ENCODE assay signal across 13 cellular contexts in the genomic region with DNA sequence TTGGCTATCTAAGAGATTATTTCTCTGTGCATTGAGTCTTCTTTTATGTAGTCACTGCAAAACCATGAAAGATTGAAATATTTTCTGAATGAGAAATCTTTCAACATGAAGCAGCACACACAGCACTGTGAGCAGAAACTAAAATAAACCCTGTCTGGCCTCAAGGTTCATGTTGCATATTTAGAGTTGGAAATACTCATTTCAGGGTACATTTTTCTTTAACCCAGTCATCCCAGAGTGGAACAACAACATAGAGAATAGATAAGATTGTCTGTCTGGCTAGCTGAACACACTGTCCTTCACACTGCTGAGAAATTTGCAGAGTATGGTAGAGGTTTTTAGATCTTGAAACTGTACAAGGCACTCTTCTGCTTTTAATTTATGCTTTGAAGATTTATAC. TPM values are rescaled to one million over a fixed set of nuclear protein-coding genes. Genes with fewer than 3 reads are reported as not detected.
DNase-seq lines count a peak whose midpoint lies in the region; ATAC-seq and TF ChIP-seq lines count a peak whose summit lies in the region.
"Had no signal": no experiment of that assay in that cellular context is flagged by ENCODE, and none has a peak within 500 bp of the region (broad histone marks: within the 10 kb centered on the region; RNA-seq: fewer than 3 reads in every experiment).

No MANE protein-coding gene starts in this region.

- peaks cover 29% of the 10 kb centered on the region for H3K4me1 ChIP-seq in osteoblast (ENCODE audit: insufficient read depth, low read length)

- H3K4me1 Mint-ChIP-seq in type B pancreatic cell (ENCODE audit: unreplicated experiment) = peaks cover 16% of the 10 kb centered on the region

- in situ Hi-C loops in Caki2 (cut with HindIII; ENCODE audit: low pct_unique_long_range_greater_than_20kb, low sequenced_read_pairs) = loop anchor here (25.0 kb wide), 1 partner anchor 452 kb away; no protein-coding TSS in a partner anchor

- peak overlapping the region; percentile 58 for H3K4me2 ChIP-seq in osteoblast (ENCODE audit: insufficient read depth, low read length)

- H3K27ac ChIP-seq in osteoblast (ENCODE audit: low read depth, low read length) = peak overlapping the region; percentile 88

- ATAC-seq in GM19023 (IDR thresholded peaks at IDR 0.05; ENCODE audit: unreplicated experiment) (no peak), GM18520 (IDR thresholded peaks at IDR 0.05; ENCODE audit: unreplicated experiment) (no peak), HG02588 (IDR thresholded peaks at IDR 0.05; ENCODE audit: unreplicated experiment) (no peak)
- ATAC-seq: mucosa of descending colon; stimulated activated naive CD8-positive, alpha-beta T cell treated with anti-CD3 and anti-CD28 coated beads, Interleukin-15, Interleukin-2, amounts not matched to agents 100 U/mL and 50 U/mL, for 24 hours had no signal

- peak; percentile 36 for DNase-seq in Caki2 (ENCODE audit: low read depth)
- peak; percentile 99 for DNase-seq in amniotic epithelial cell (ENCODE audit: low read depth)
- DNase-seq in foreskin melanocyte = peak; percentile 75
- DNase-seq in osteoblast (ENCODE audit: insufficient read length, low spot score, missing footprints) = peak; percentile 47
- DNase-seq in type B pancreatic cell (ENCODE audit: extremely low spot score, unreplicated experiment) = no peak
- DNase-seq: activated gamma-delta T cell treated with Interleukin-2 at 50 U/mL for 16 hours; Caco-2; mucosa of descending colon; stimulated activated CD4-positive, alpha-beta T cell treated with anti-CD3 and anti-CD28 coated beads, Interleukin-15, amount 100 ng/mL, for 24 hours; stimulated activated naive CD8-positive, alpha-beta T cell treated with anti-CD3 and anti-CD28 coated beads, Interleukin-15, Interleukin-2, amounts not matched to agents 100 U/mL and 50 U/mL, for 24 hours had no signal

- TF ChIP-seq CTCF in osteoblast (IDR thresholded peaks at IDR 0.05; ENCODE audit: extremely low read depth, low read depth, low read length) = no peak
- TF ChIP-seq CTCF in type B pancreatic cell (conservative IDR thresholded peaks at IDR 0.05) = no peak

- H3K9me3 Mint-ChIP-seq in type B pancreatic cell = peaks cover 6% of the 10 kb centered on the region

- no peaks in the 10 kb centered on the region for H3K27me3 Mint-ChIP-seq in type B pancreatic cell

- H3K79me2 ChIP-seq in osteoblast (ENCODE audit: insufficient read depth, low read length) = no peaks in the 10 kb centered on the region

- H2AFZ ChIP-seq in osteoblast (ENCODE audit: low read length) = no peak overlapping the region

- H3K4me3 Mint-ChIP-seq in type B pancreatic cell = no peak overlapping the region

- H3K27ac Mint-ChIP-seq in type B pancreatic cell = no peak overlapping the region

- no peaks in the 10 kb centered on the region for H4K20me1 ChIP-seq in osteoblast (ENCODE audit: insufficient read depth, low read length)

- H3K9me3 ChIP-seq in osteoblast (ENCODE audit: low read depth, low read length) = no peaks in the 10 kb centered on the region
- H3K9me3 ChIP-seq: Caco-2, mucosa of descending colon had no signal

- H3K36me3 ChIP-seq in osteoblast (ENCODE audit: insufficient read depth, low read length) = no peaks in the 10 kb centered on the region

- H3K4me3 ChIP-seq in osteoblast (ENCODE audit: insufficient read depth, low read length) = no peak overlapping the region
- H3K4me3 ChIP-seq: mucosa of descending colon had no signal

- no peaks in the 10 kb centered on the region for H3K27me3 ChIP-seq in osteoblast (ENCODE audit: insufficient read depth, low read length)

- H3K36me3 Mint-ChIP-seq in type B pancreatic cell = no peaks in the 10 kb centered on the region

RNA-seq across cellular contexts. Expression of a gene that starts 24.8 kb away (rescaled TPM):
- 3,498 and 3,981 TPM in 2 replicates for total RNA-seq in Caki2 (2014; rRNA removed; shearing (Covaris generic); ENCODE audit: low replicate concordance)
- total RNA-seq in osteoblast = 18,025 and 18,800 TPM in 2 replicates
- 499 and 902 TPM in 2 replicates for total RNA-seq in type B pancreatic cell (ENCODE audit: low replicate concordance)
